ENCODE assay signal across 1 cellular context in the genomic region with DNA sequence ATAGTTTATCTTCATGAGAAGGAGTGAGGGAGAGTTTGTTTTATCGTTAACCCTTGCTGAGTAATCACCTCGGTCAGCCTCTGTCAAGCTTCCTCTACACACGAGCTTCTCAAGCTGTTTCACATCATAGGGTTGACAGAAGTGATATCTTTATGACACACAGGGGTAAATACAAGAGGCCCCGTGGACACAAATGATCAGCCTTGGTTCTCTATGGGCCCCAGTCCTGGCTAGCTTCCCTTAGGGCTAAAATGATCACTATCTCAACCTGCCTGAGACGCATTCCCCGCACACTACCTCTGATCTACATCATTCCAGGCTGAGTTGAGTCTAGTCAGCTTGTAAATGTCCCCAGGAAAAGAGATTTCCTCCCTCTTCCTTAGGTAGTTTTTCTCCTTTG.
TF ChIP-seq lines count a peak whose summit lies in the region.

No MANE protein-coding gene starts in this region.

TF ChIP-seq in K562, 482 proteins besides CTCF, POLR2A, EP300 and RAD21:
- no peak for TF ChIP-seq OTX1 (CRISPR knock-in tag; IDR thresholded peaks at IDR 0.05)
- TF ChIP-seq, protein P1, sequence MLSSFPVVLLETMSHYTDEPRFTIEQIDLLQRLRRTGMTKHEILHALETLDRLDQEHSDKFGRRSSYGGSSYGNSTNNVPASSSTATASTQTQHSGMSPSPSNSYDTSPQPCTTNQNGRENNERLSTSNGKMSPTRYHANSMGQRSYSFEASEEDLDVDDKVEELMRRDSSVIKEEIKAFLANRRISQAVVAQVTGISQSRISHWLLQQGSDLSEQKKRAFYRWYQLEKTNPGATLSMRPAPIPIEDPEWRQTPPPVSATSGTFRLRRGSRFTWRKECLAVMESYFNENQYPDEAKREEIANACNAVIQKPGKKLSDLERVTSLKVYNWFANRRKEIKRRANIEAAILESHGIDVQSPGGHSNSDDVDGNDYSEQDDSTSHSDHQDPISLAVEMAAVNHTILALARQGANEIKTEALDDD (IDR thresholded peaks at IDR 0.05), result 0 out of 2 replicates have a peak, but pooled peaks have one; percentile 12
